Comparison of ENCODE assay signal across 8 cellular contexts in genomic region chr6:28218312-28219248, GRCh38. TPM values are rescaled to one million over a fixed set of nuclear protein-coding genes. Genes with fewer than 3 reads are reported as not detected.
DNase-seq lines count a peak whose midpoint lies in the region; ATAC-seq and TF ChIP-seq lines count a peak whose summit lies in the region.

No MANE protein-coding gene starts in this region.

- peaks cover 76% of the 10 kb centered on the region for H3K27me3 Mint-ChIP-seq in activated CD4-positive, alpha-beta memory T cell treated with anti-CD3 and anti-CD28 coated beads, Interleukin-2, amount 10 ng/mL, durations not matched to agents 7 days and 5 days
- H3K27me3 Mint-ChIP-seq in natural killer cell (ENCODE audit: low read depth in 2 of 2): peaks cover 44 to 63% of the 10 kb centered on the region in 2 donors

- H3K9me3 ChIP-seq in A673 (ENCODE audit: low read depth, low read length, poor library complexity, severe bottlenecking): no peaks in the 10 kb centered on the region

- no peaks in the 10 kb centered on the region for H3K27me3 ChIP-seq in A673 (replicated peaks; ENCODE audit: insufficient read depth, low read depth, low read length, poor library complexity)

- H3K27ac ChIP-seq in A673 (ENCODE audit: low read depth, low read length, poor library complexity, severe bottlenecking) (peak overlapping the region; percentile 36), urinary bladder (ENCODE audit: low read depth) (no peak overlapping the region)

- WGBS in urinary bladder: 10% methylated on average over 56 of the region's 56 CpGs

- H3K4me3 ChIP-seq in A673 (ENCODE audit: low read depth, low read length, poor library complexity, severe bottlenecking): peak overlapping the region; percentile 52
- H3K4me3 ChIP-seq in fibroblast of villous mesenchyme (ENCODE audit: low read depth, low read length): peak overlapping the region; percentile 75
- peak overlapping the region; percentile 64 for H3K4me3 ChIP-seq in urinary bladder (ENCODE audit: low read depth, low read length)

- H3K9me3 Mint-ChIP-seq in activated CD4-positive, alpha-beta memory T cell treated with anti-CD3 and anti-CD28 coated beads, Interleukin-2, amount 10 ng/mL, durations not matched to agents 7 days and 5 days: peaks cover 2% of the 10 kb centered on the region
- no peaks in the 10 kb centered on the region for H3K9me3 Mint-ChIP-seq in natural killer cell

- H3K27ac Mint-ChIP-seq in activated CD4-positive, alpha-beta memory T cell treated with anti-CD3 and anti-CD28 coated beads, Interleukin-2, amount 10 ng/mL, durations not matched to agents 7 days and 5 days: no peak overlapping the region
- H3K27ac Mint-ChIP-seq in natural killer cell: peak overlapping the region in 1 of 2 donors; percentile 49

- ATAC-seq in HG02642 (IDR thresholded peaks at IDR 0.05; ENCODE audit: poor library complexity, unreplicated experiment): peak; percentile 70
- ATAC-seq in natural killer cell: peak; percentile 69 to 83 (median 79)

- TSS peak; percentile 65 for BruUV-seq in A673 (replicated peaks; lab: Mats Ljungman, UMichigan)

- H3K36me3 ChIP-seq in A673 (ENCODE audit: insufficient read depth, low read length, poor library complexity, severe bottlenecking) (no peaks in the 10 kb centered on the region), urinary bladder (ENCODE audit: insufficient read depth) (no peaks in the 10 kb centered on the region)

- TF ChIP-seq CTCF in A673 (conservative IDR thresholded peaks at IDR 0.05; ENCODE audit: low read depth, low read length): no peak
- no peak for TF ChIP-seq CTCF in fibroblast of villous mesenchyme (IDR thresholded peaks at IDR 0.05; ENCODE audit: insufficient read depth, low read depth, low read length)
- TF ChIP-seq CTCF in natural killer cell (IDR thresholded peaks at IDR 0.05): no peak

- intact Hi-C loops in A673 (cut with micrococcal nuclease; ENCODE audit: unreplicated experiment): no loop called here
- intact Hi-C loops in natural killer cell (cut with micrococcal nuclease): loop anchor here (5.0 kb wide), 1 partner anchor 49 kb away; the partner anchor contains the start of gene ZSCAN26

- POLR2A ChIA-PET in A673 (lab: Charles Lee; ENCODE audit: low non-redundant PET): interaction anchor here (0.7 kb wide), 1 partner anchor 382 kb away, joined by 3 read pairs; no protein-coding TSS in a partner anchor
- POLR2A ChIA-PET in activated CD4-positive, alpha-beta memory T cell treated with anti-CD3 and anti-CD28 coated beads, Interleukin-2, amount 10 ng/mL, durations not matched to agents 7 days and 5 days (lab: Charles Lee): interaction anchor here (0.7 to 1.3 kb wide), 5 partner anchors 10 to 326 kb away, joined by 3 to 5 read pairs (median 3); partner anchors contain the start of genes ZSCAN16 and ZSCAN26

- CTCF ChIA-PET in A673 (lab: Charles Lee): interaction anchor here (0.7 kb wide), 1 partner anchor 601 kb away, joined by 3 read pairs; no protein-coding TSS in a partner anchor
- CTCF ChIA-PET in activated CD4-positive, alpha-beta memory T cell treated with anti-CD3 and anti-CD28 coated beads, Interleukin-2, amount 10 ng/mL, durations not matched to agents 7 days and 5 days (lab: Charles Lee): interaction anchor here (1.3 to 1.4 kb wide), 2 partner anchors 49 to 114 kb away, joined by 3 to 4 read pairs; partner anchors contain the start of gene ZSCAN26

- peaks cover 8% of the 10 kb centered on the region for H3K4me1 Mint-ChIP-seq in activated CD4-positive, alpha-beta memory T cell treated with anti-CD3 and anti-CD28 coated beads, Interleukin-2, amount 10 ng/mL, durations not matched to agents 7 days and 5 days
- peaks cover 0 to 16% of the 10 kb centered on the region in 2 donors for H3K4me1 Mint-ChIP-seq in natural killer cell

- H3K36me3 Mint-ChIP-seq in activated CD4-positive, alpha-beta memory T cell treated with anti-CD3 and anti-CD28 coated beads, Interleukin-2, amount 10 ng/mL, durations not matched to agents 7 days and 5 days (ENCODE audit: low read depth): peaks cover 7% of the 10 kb centered on the region
- H3K36me3 Mint-ChIP-seq in natural killer cell: no peaks in the 10 kb centered on the region

- H3K4me1 ChIP-seq in A673 (ENCODE audit: insufficient read depth, low read length, poor library complexity, severe bottlenecking) (no peaks in the 10 kb centered on the region), urinary bladder (ENCODE audit: insufficient read depth) (no peaks in the 10 kb centered on the region)

- DNase-seq in A673 (ENCODE audit: low spot score): peak; percentile 75
- peak; percentile 20 for DNase-seq in GF-D8 (lab: John Stamatoyannopoulos, UW)
- peak; percentile 3 for DNase-seq in NCI-H2171 (lab: John Stamatoyannopoulos, UW)
- DNase-seq in activated CD4-positive, alpha-beta memory T cell treated with anti-CD3 and anti-CD28 coated beads, Interleukin-2, amount 10 ng/mL, durations not matched to agents 7 days and 5 days: peak; percentile 28
- peak; percentile 62 for DNase-seq in fibroblast of villous mesenchyme (ENCODE audit: low read depth)
- DNase-seq in natural killer cell: peak; percentile 31

- H3K4me3 Mint-ChIP-seq in activated CD4-positive, alpha-beta memory T cell treated with anti-CD3 and anti-CD28 coated beads, Interleukin-2, amount 10 ng/mL, durations not matched to agents 7 days and 5 days: peak overlapping the region; percentile 71
- H3K4me3 Mint-ChIP-seq in natural killer cell: peak overlapping the region; percentile 91

RNA-seq across cellular contexts. Expression of gene ZSCAN9, which starts 6.5 kb away (rescaled TPM):
- 13.3 and 15.1 TPM in 2 replicates for total RNA-seq in A673 (2021)
- total RNA-seq in activated CD4-positive, alpha-beta memory T cell treated with anti-CD3 and anti-CD28 coated beads, Interleukin-2, amount 10 ng/mL, durations not matched to agents 7 days and 5 days: 1 to 10 TPM; 4.9 to 5.6 TPM
- total RNA-seq in fibroblast of villous mesenchyme: 11.7 and 13.9 TPM in 2 replicates
- total RNA-seq in natural killer cell: 10 to 100 TPM; 17.7 to 20.0 (median 18.7) TPM
- 19.2 TPM for total RNA-seq in urinary bladder
- polyA plus RNA-seq in urinary bladder: 12.8 TPM

RNA-seq across cellular contexts. Expression of gene ZKSCAN4, which starts 33.5 kb away (rescaled TPM):
- total RNA-seq in A673 (2021): 6.4 and 6.6 TPM in 2 replicates
- total RNA-seq in activated CD4-positive, alpha-beta memory T cell treated with anti-CD3 and anti-CD28 coated beads, Interleukin-2, amount 10 ng/mL, durations not matched to agents 7 days and 5 days: 1 to 10 TPM; 6.3 to 6.6 TPM
- total RNA-seq in fibroblast of villous mesenchyme: 5.2 and 5.5 TPM in 2 replicates
- 1 to 10 TPM; 1.6 to 4.2 (median 2.9) TPM for total RNA-seq in natural killer cell
- 7.3 TPM for total RNA-seq in urinary bladder
- 4.0 TPM for polyA plus RNA-seq in urinary bladder

RNA-seq across cellular contexts. Expression of gene NKAPL, which starts 40.5 kb away (rescaled TPM):
- total RNA-seq in A673 (2021): not detected in 2 replicates
- not detected for total RNA-seq in activated CD4-positive, alpha-beta memory T cell treated with anti-CD3 and anti-CD28 coated beads, Interleukin-2, amount 10 ng/mL, durations not matched to agents 7 days and 5 days
- 0.64 and 1.7 TPM in 2 replicates for total RNA-seq in fibroblast of villous mesenchyme
- under 1 TPM in 2 of 3 donors, not detected in 1; 0.31 to 0.36 TPM for total RNA-seq in natural killer cell
- total RNA-seq in urinary bladder: 0.90 TPM
- polyA plus RNA-seq in urinary bladder: 4.4 TPM

RNA-seq across cellular contexts. Expression of gene ZSCAN26, which starts 48.4 kb away (rescaled TPM):
- total RNA-seq in A673 (2021): 15.1 and 19.9 TPM in 2 replicates
- total RNA-seq in activated CD4-positive, alpha-beta memory T cell treated with anti-CD3 and anti-CD28 coated beads, Interleukin-2, amount 10 ng/mL, durations not matched to agents 7 days and 5 days: 10 to 100 TPM in 1 of 2 experiments, 1 to 10 TPM in 1; 9.9 to 10.2 TPM
- total RNA-seq in fibroblast of villous mesenchyme: 8.7 and 21.6 TPM in 2 replicates
- 10 to 100 TPM; 13.7 to 24.4 (median 15.4) TPM for total RNA-seq in natural killer cell
- total RNA-seq in urinary bladder: 35.1 TPM
- 15.5 TPM for polyA plus RNA-seq in urinary bladder

Comparison
In these comparisons a context has a peak if more than half of its experiments do, and no peak if none do; other contexts are left out.
1. DNase-seq: peak in every context shown above with its lines; median percentile 75 in A673; 62 in fibroblast of villous mesenchyme; 31 in natural killer cell; 28 in activated CD4-positive, alpha-beta memory T cell treated with anti-CD3 and anti-CD28 coated beads, Interleukin-2, amount 10 ng/mL, durations not matched to agents 7 days and 5 days; 20 in GF-D8; 3 in NCI-H2171.